Comparison of ENCODE assay signal across 1 cellular context in the genomic region with DNA sequence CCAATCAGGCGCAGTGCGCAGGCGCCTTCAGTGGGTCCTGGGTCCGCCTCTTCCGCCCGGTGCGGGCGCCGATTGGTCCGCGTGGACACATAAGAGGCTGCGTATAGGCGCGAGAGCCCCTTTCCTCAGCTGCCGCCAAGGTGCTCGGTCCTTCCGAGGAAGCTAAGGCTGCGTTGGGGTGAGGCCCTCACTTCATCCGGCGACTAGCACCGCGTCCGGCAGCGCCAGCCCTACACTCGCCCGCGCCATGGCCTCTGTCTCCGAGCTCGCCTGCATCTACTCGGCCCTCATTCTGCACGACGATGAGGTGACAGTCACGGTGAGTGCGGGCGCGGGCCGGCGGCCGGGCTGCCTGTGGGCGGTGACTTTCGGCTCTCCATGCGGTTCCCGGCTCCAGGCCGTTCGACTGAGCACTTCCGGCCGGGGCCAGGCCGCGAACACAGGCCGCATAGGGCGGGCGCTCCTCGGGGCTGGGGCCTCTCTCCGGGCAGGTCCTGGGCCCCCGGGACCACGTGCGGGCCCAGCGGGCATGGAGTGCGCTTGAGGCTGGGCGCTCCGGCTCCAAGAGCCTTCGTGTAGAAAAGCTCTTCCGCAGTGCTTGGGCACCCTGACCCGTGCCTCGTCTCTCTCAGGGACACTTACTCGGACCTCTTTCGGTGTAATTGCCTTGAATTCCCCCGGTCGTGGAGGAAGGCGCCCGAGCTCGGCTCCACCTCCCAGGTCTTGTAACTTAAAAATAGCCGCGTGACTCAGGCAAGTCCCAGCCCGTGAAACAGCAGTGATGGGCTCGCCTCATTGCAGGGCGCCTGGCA.
TF ChIP-seq lines count a peak whose summit lies in the region.

A gene (plus strand): TSS at position 117 of the 812 bp plus-strand sequence. CDS start 131 bp downstream, at position 248.

TF ChIP-seq in K562, 482 proteins besides CTCF, POLR2A, EP300 and RAD21 (continued from another document and continues in another):
- TF ChIP-seq, protein P1, sequence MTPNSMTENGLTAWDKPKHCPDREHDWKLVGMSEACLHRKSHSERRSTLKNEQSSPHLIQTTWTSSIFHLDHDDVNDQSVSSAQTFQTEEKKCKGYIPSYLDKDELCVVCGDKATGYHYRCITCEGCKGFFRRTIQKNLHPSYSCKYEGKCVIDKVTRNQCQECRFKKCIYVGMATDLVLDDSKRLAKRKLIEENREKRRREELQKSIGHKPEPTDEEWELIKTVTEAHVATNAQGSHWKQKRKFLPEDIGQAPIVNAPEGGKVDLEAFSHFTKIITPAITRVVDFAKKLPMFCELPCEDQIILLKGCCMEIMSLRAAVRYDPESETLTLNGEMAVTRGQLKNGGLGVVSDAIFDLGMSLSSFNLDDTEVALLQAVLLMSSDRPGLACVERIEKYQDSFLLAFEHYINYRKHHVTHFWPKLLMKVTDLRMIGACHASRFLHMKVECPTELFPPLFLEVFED (CRISPR knock-in tag; conservative IDR thresholded peaks at IDR 0.05): peak; percentile 6; the same call in 1 of the 2 replicates
- no peak for TF ChIP-seq ILK (tag; IDR thresholded peaks at IDR 0.05; ENCODE audit: borderline replicate concordance, low read depth)
- TF ChIP-seq RAD51 (IDR thresholded peaks at IDR 0.05; ENCODE audit: borderline replicate concordance, low read depth): no peak
- peak; percentile 68 for TF ChIP-seq RNF2 (IDR thresholded peaks at IDR 0.05)
- TF ChIP-seq TGIF2 (CRISPR knock-in tag; IDR thresholded peaks at IDR 0.05): peak; percentile 70; the same call in 1 of the 2 replicates
- TF ChIP-seq HDAC8 (tag; IDR thresholded peaks at IDR 0.05): no peak
- TF ChIP-seq SP1 (CRISPR knock-in tag; IDR thresholded peaks at IDR 0.05): peak; percentile 77
- TF ChIP-seq ZNF436 (CRISPR knock-in tag; IDR thresholded peaks at IDR 0.05): no peak
- no peak for TF ChIP-seq DMBX1 (CRISPR knock-in tag; IDR thresholded peaks at IDR 0.05; ENCODE audit: borderline replicate concordance)
- TF ChIP-seq CREM (IDR thresholded peaks at IDR 0.05; ENCODE audit: low read depth): peak; percentile 40; the same call in 1 of the 2 replicates
- TF ChIP-seq GTF2E2 (tag; IDR thresholded peaks at IDR 0.05): peak; percentile 98
- TF ChIP-seq, protein P2, sequence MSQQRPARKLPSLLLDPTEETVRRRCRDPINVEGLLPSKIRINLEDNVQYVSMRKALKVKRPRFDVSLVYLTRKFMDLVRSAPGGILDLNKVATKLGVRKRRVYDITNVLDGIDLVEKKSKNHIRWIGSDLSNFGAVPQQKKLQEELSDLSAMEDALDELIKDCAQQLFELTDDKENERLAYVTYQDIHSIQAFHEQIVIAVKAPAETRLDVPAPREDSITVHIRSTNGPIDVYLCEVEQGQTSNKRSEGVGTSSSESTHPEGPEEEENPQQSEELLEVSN (IDR thresholded peaks at IDR 0.05; ENCODE audit: borderline replicate concordance in 1 of 2, extremely low read depth in 1 of 2, insufficient read depth in 1 of 2, insufficient read length in 1 of 2, low read depth in 1 of 2, low read length in 1 of 2, poor library complexity in 1 of 2, severe bottlenecking in 1 of 2): peak; percentile 22 to 33
- 0 out of 2 replicates have a peak, but pooled peaks have one; percentile 63 for TF ChIP-seq IRF2 (CRISPR knock-in tag; IDR thresholded peaks at IDR 0.05)
- TF ChIP-seq FIP1L1 (IDR thresholded peaks at IDR 0.05; ENCODE audit: low read depth, low read length, poor library complexity, severe bottlenecking): peak; percentile 98
- TF ChIP-seq TAF9B (IDR thresholded peaks at IDR 0.05; ENCODE audit: partially characterized antibody): peak; percentile 99
- TF ChIP-seq MED1 (CRISPR knock-in tag; IDR thresholded peaks at IDR 0.05; ENCODE audit: borderline replicate concordance): no peak
- TF ChIP-seq ZKSCAN1 (IDR thresholded peaks at IDR 0.05; ENCODE audit: low read depth, low read length): no peak
- TF ChIP-seq NFE2 (IDR thresholded peaks at IDR 0.05; ENCODE audit: low read depth): no peak
- no peak for TF ChIP-seq KAT2B (IDR thresholded peaks at IDR 0.05; ENCODE audit: low read depth, low read length)
- 0 out of 2 replicates have a peak, but pooled peaks have one; percentile 38 for TF ChIP-seq HDAC2 (IDR thresholded peaks at IDR 0.05)
- TF ChIP-seq HCFC1 (IDR thresholded peaks at IDR 0.05; ENCODE audit: low read depth, low read length): no peak; the same call in 1 of the 2 replicates
- peak; percentile 58; the same call in 1 of the 2 replicates for TF ChIP-seq ATF7 (IDR thresholded peaks at IDR 0.05)
- peak in 1 of 2 experiments; percentile 44; a peak in 2 of 4 replicates for TF ChIP-seq TRIM24 (IDR thresholded peaks at IDR 0.05)
- TF ChIP-seq NR3C1 (CRISPR knock-in tag; IDR thresholded peaks at IDR 0.05): no peak
- peak; percentile 69 for TF ChIP-seq RB1 (IDR thresholded peaks at IDR 0.05; ENCODE audit: low read depth)
- TF ChIP-seq, protein P3, sequence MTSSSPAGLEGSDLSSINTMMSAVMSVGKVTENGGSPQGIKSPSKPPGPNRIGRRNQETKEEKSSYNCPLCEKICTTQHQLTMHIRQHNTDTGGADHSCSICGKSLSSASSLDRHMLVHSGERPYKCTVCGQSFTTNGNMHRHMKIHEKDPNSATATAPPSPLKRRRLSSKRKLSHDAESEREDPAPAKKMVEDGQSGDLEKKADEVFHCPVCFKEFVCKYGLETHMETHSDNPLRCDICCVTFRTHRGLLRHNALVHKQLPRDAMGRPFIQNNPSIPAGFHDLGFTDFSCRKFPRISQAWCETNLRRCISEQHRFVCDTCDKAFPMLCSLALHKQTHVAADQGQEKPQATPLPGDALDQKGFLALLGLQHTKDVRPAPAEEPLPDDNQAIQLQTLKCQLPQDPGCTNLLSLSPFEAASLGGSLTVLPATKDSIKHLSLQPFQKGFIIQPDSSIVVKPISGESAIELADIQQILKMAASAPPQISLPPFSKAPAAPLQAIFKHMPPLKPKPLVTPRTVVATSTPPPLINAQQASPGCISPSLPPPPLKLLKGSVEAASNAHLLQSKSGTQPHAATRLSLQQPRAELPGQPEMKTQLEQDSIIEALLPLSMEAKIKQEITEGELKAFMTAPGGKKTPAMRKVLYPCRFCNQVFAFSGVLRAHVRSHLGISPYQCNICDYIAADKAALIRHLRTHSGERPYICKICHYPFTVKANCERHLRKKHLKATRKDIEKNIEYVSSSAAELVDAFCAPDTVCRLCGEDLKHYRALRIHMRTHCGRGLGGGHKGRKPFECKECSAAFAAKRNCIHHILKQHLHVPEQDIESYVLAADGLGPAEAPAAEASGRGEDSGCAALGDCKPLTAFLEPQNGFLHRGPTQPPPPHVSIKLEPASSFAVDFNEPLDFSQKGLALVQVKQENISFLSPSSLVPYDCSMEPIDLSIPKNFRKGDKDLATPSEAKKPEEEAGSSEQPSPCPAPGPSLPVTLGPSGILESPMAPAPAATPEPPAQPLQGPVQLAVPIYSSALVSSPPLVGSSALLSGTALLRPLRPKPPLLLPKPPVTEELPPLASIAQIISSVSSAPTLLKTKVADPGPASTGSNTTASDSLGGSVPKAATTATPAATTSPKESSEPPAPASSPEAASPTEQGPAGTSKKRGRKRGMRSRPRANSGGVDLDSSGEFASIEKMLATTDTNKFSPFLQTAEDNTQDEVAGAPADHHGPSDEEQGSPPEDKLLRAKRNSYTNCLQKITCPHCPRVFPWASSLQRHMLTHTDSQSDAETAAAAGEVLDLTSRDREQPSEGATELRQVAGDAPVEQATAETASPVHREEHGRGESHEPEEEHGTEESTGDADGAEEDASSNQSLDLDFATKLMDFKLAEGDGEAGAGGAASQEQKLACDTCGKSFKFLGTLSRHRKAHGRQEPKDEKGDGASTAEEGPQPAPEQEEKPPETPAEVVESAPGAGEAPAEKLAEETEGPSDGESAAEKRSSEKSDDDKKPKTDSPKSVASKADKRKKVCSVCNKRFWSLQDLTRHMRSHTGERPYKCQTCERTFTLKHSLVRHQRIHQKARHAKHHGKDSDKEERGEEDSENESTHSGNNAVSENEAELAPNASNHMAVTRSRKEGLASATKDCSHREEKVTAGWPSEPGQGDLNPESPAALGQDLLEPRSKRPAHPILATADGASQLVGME (CRISPR knock-in tag; IDR thresholded peaks at IDR 0.05): no peak
- no peak for TF ChIP-seq NCOA4 (IDR thresholded peaks at IDR 0.05; ENCODE audit: partially characterized antibody)
- TF ChIP-seq ETV1 (tag; conservative IDR thresholded peaks at IDR 0.05; ENCODE audit: low read depth): no peak
- TF ChIP-seq ZBTB17 (CRISPR knock-in tag; IDR thresholded peaks at IDR 0.05): 0 out of 2 replicates have a peak, but pooled peaks have one; percentile 39
- TF ChIP-seq MEF2D (tag; conservative IDR thresholded peaks at IDR 0.05; ENCODE audit: low read depth): no peak
- no peak for TF ChIP-seq HDAC3 (IDR thresholded peaks at IDR 0.05; ENCODE audit: borderline replicate concordance, partially characterized antibody)
- TF ChIP-seq, protein P4, sequence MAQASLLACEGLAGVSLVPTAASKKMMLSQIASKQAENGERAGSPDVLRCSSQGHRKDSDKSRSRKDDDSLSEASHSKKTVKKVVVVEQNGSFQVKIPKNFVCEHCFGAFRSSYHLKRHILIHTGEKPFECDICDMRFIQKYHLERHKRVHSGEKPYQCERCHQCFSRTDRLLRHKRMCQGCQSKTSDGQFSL (CRISPR knock-in tag; IDR thresholded peaks at IDR 0.05): no peak
- TF ChIP-seq, protein P4 (tag; IDR thresholded peaks at IDR 0.05): no peak
- TF ChIP-seq HMG20B (CRISPR knock-in tag; IDR thresholded peaks at IDR 0.05): no peak
- TF ChIP-seq, protein P5, sequence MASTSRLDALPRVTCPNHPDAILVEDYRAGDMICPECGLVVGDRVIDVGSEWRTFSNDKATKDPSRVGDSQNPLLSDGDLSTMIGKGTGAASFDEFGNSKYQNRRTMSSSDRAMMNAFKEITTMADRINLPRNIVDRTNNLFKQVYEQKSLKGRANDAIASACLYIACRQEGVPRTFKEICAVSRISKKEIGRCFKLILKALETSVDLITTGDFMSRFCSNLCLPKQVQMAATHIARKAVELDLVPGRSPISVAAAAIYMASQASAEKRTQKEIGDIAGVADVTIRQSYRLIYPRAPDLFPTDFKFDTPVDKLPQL (IDR thresholded peaks at IDR 0.05; ENCODE audit: extremely low read depth, insufficient read length): peak; percentile 97
- peak; percentile 88 for TF ChIP-seq PML (IDR thresholded peaks at IDR 0.05; ENCODE audit: low read length)
- TF ChIP-seq ZNF57 (CRISPR knock-in tag; IDR thresholded peaks at IDR 0.05): no peak
- TF ChIP-seq, protein P6, sequence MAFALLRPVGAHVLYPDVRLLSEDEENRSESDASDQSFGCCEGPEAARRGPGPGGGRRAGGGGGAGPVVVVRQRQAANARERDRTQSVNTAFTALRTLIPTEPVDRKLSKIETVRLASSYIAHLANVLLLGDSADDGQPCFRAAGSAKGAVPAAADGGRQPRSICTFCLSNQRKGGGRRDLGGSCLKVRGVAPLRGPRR (CRISPR knock-in tag; IDR thresholded peaks at IDR 0.05): no peak
- no peak for TF ChIP-seq ZNF668 (CRISPR knock-in tag; IDR thresholded peaks at IDR 0.05)
- TF ChIP-seq CEBPB (tag; IDR thresholded peaks at IDR 0.05): no peak
- TF ChIP-seq ZNF239 (CRISPR knock-in tag; IDR thresholded peaks at IDR 0.05): no peak
- no peak for TF ChIP-seq TOE1 (IDR thresholded peaks at IDR 0.05; ENCODE audit: borderline replicate concordance)
- no peak for TF ChIP-seq TOE1 (CRISPR knock-in tag; IDR thresholded peaks at IDR 0.05; ENCODE audit: borderline replicate concordance, low read depth)
- TF ChIP-seq, protein P7, sequence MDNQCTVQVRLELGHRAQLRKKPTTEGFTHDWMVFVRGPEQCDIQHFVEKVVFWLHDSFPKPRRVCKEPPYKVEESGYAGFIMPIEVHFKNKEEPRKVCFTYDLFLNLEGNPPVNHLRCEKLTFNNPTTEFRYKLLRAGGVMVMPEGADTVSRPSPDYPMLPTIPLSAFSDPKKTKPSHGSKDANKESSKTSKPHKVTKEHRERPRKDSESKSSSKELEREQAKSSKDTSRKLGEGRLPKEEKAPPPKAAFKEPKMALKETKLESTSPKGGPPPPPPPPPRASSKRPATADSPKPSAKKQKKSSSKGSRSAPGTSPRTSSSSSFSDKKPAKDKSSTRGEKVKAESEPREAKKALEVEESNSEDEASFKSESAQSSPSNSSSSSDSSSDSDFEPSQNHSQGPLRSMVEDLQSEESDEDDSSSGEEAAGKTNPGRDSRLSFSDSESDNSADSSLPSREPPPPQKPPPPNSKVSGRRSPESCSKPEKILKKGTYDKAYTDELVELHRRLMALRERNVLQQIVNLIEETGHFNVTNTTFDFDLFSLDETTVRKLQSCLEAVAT (IDR thresholded peaks at IDR 0.05): peak; percentile 92; a peak in 3 of 4 replicates
- TF ChIP-seq HDGF (IDR thresholded peaks at IDR 0.05): no peak
- no peak for TF ChIP-seq SETDB1 (IDR thresholded peaks at IDR 0.05; ENCODE audit: low read length)
- 0 out of 2 replicates have a peak, but pooled peaks have one; percentile 0 for TF ChIP-seq SAFB (IDR thresholded peaks at IDR 0.05; ENCODE audit: borderline replicate concordance, low read depth, low read length)
- TF ChIP-seq, protein P8, sequence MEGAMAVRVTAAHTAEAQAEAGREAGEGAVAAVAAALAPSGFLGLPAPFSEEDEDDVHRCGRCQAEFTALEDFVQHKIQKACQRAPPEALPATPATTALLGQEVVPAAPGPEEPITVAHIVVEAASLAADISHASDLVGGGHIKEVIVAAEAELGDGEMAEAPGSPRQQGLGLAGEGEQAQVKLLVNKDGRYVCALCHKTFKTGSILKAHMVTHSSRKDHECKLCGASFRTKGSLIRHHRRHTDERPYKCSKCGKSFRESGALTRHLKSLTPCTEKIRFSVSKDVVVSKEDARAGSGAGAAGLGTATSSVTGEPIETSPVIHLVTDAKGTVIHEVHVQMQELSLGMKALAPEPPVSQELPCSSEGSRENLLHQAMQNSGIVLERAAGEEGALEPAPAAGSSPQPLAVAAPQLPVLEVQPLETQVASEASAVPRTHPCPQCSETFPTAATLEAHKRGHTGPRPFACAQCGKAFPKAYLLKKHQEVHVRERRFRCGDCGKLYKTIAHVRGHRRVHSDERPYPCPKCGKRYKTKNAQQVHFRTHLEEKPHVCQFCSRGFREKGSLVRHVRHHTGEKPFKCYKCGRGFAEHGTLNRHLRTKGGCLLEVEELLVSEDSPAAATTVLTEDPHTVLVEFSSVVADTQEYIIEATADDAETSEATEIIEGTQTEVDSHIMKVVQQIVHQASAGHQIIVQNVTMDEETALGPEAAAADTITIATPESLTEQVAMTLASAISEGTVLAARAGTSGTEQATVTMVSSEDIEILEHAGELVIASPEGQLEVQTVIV (CRISPR knock-in tag; IDR thresholded peaks at IDR 0.05; ENCODE audit: borderline replicate concordance): no peak
- no peak for TF ChIP-seq NR2C2 (CRISPR knock-in tag; IDR thresholded peaks at IDR 0.05)
- 0 out of 2 replicates have a peak, but pooled peaks have one; percentile 16 for TF ChIP-seq NR2C2 (tag; IDR thresholded peaks at IDR 0.05)
- TF ChIP-seq NCOA2 (IDR thresholded peaks at IDR 0.05; ENCODE audit: partially characterized antibody in 2 of 2): no peak
- TF ChIP-seq HNRNPLL (IDR thresholded peaks at IDR 0.05; ENCODE audit: low read depth, low read length, poor library complexity, severe bottlenecking): peak; percentile 70
- TF ChIP-seq POLR2AphosphoS5 (IDR thresholded peaks at IDR 0.05; ENCODE audit: control insufficient read depth, insufficient read depth, low read depth, low read length): peak; percentile 98
- TF ChIP-seq ZNF444 (CRISPR knock-in tag; IDR thresholded peaks at IDR 0.05): no peak
- no peak for TF ChIP-seq ZBTB8A (IDR thresholded peaks at IDR 0.05; ENCODE audit: partially characterized antibody)
- TF ChIP-seq RBM22 (IDR thresholded peaks at IDR 0.05; ENCODE audit: low read depth, low read length, poor library complexity, severe bottlenecking): peak; percentile 94
